1 cellular context compared by ENCODE assay signal in genomic region chr20:3168079-3168828, GRCh38.
TF ChIP-seq lines count a peak whose summit lies in the region.

No MANE protein-coding gene starts in this region.

TF ChIP-seq in HepG2, 621 proteins besides CTCF, POLR2A, EP300 and RAD21 (continued from another document and continues in another):
- TF ChIP-seq PBX2 (CRISPR knock-in tag; IDR thresholded peaks at IDR 0.05) (no peak), E2F2 (CRISPR knock-in tag; IDR thresholded peaks at IDR 0.05; ENCODE audit: borderline replicate concordance) (no peak), MATR3 (CRISPR knock-in tag; IDR thresholded peaks at IDR 0.05) (no peak), TRIM24 (CRISPR knock-in tag; IDR thresholded peaks at IDR 0.05) (peak; percentile 25; the same call in 1 of the 2 replicates), GATA4 (IDR thresholded peaks at IDR 0.05; ENCODE audit: borderline replicate concordance, low read depth) (no peak; the same call in 1 of the 2 replicates), ZNF296 (CRISPR knock-in tag; conservative IDR thresholded peaks at IDR 0.05) (no peak; the same call in 1 of the 2 replicates), JUND (CRISPR knock-in tag; IDR thresholded peaks at IDR 0.05) (peak; percentile 61; the same call in 1 of the 2 replicates), ATF6 (CRISPR knock-in tag; conservative IDR thresholded peaks at IDR 0.05) (peak; percentile 36; the same call in 1 of the 2 replicates), GZF1 (CRISPR knock-in tag; IDR thresholded peaks at IDR 0.05) (no peak), ZFP62 (CRISPR knock-in tag; IDR thresholded peaks at IDR 0.05) (no peak), MEIS1 (CRISPR knock-in tag; IDR thresholded peaks at IDR 0.05; ENCODE audit: borderline replicate concordance) (no peak), SNAPC4 (CRISPR knock-in tag; IDR thresholded peaks at IDR 0.05) (no peak), ZNF18 (CRISPR knock-in tag; IDR thresholded peaks at IDR 0.05; ENCODE audit: insufficient replicate concordance) (peak; percentile 48), ZFP36 (IDR thresholded peaks at IDR 0.05; ENCODE audit: borderline replicate concordance, low read depth, low read length, partially characterized antibody) (peak; percentile 99), ZNF816 (CRISPR knock-in tag; IDR thresholded peaks at IDR 0.05; ENCODE audit: borderline replicate concordance) (peak; percentile 55; the same call in 1 of the 2 replicates), GLMP (CRISPR knock-in tag; IDR thresholded peaks at IDR 0.05; ENCODE audit: borderline replicate concordance) (no peak), PRMT3 (CRISPR knock-in tag; IDR thresholded peaks at IDR 0.05; ENCODE audit: borderline replicate concordance, low read depth) (peak; percentile 34; the same call in 1 of the 2 replicates), SRF (IDR thresholded peaks at IDR 0.05; ENCODE audit: low read depth, low read length) (no peak), MYNN (CRISPR knock-in tag; IDR thresholded peaks at IDR 0.05; ENCODE audit: low read depth) (no peak), ZNF552 (CRISPR knock-in tag; IDR thresholded peaks at IDR 0.05; ENCODE audit: borderline replicate concordance) (peak; percentile 65; the same call in 1 of the 2 replicates), ZNF430 (CRISPR knock-in tag; IDR thresholded peaks at IDR 0.05) (peak; percentile 81), ZBTB33 (CRISPR knock-in tag; IDR thresholded peaks at IDR 0.05) (peak; percentile 86), ZNF562 (CRISPR knock-in tag; IDR thresholded peaks at IDR 0.05; ENCODE audit: borderline replicate concordance) (no peak), ATF5 (CRISPR knock-in tag; IDR thresholded peaks at IDR 0.05; ENCODE audit: low read depth) (no peak), NFAT5 (CRISPR knock-in tag; IDR thresholded peaks at IDR 0.05) (no peak; the same call in 1 of the 2 replicates), ELK4 (CRISPR knock-in tag; IDR thresholded peaks at IDR 0.05; ENCODE audit: borderline replicate concordance) (no peak), ELF1 (CRISPR knock-in tag; IDR thresholded peaks at IDR 0.05) (peak; percentile 79), NCOA5 (CRISPR knock-in tag; IDR thresholded peaks at IDR 0.05) (no peak)
